ENCODE assay signal across 9 cellular contexts in genomic region chr1:46900401-46900800, GRCh38. TPM values are rescaled to one million over a fixed set of nuclear protein-coding genes. Genes with fewer than 3 reads are reported as not detected.
"Had no signal": no experiment of that assay in that cellular context is flagged by ENCODE, and none has a peak within 500 bp of the region (broad histone marks: within the 10 kb centered on the region; RNA-seq: fewer than 3 reads in every experiment).

No MANE protein-coding gene starts in this region.

- DNase-seq: GM23248, GOT3, H7, HFFc6 had no signal

- H3K9me3 ChIP-seq: HAP-1 had no signal

- H3K27ac ChIP-seq: GM23248, HL-60 had no signal

- H3K4me1 ChIP-seq: HAP-1 had no signal

- H3K36me3 ChIP-seq: HAP-1 had no signal

- H3K4me3 ChIP-seq: GM23248, HAP-1 had no signal

RNA-seq across cellular contexts. Expression of gene CYP4A11, which starts 40.9 kb away (rescaled TPM):
- total RNA-seq: GM23248, H4, H7, HepG2, HFFc6, HT1080 had no signal
